Comparison of ENCODE assay signal across 8 cellular contexts in the genomic region with DNA sequence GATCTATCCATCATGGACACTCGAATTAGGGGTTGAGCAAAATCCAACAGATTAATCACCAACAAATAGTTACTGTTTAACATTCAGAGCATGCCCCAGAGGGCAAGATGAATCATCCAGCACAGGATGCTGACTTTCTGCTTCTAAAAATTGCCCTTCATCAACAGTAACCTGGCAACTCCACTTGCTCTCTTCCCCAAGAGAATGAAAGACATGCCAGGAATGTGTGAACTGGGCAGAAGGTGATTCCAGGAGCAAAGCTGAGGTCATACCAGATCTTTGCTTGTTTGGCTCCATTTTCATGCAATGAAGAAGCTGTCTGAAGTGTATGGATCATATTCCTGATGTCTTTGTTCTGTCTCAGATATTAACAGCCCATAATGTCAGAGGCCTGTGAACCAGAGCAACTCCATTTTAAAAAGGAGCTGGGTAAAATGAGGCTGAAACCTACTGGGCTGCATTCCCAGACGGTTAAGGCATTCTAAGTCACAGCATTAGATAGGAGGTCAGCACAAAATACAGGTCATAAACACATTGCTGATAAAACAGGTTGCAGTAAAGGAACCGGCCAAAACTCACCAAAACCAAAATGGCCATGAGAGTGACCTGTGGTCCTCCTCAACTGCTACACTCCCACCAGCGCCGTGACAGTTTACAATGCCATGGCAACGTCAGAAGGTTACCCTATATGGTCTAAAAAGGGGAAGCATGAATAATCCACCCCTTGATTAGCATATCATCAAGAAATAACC. TPM values are rescaled to one million over a fixed set of nuclear protein-coding genes. Genes with fewer than 3 reads are reported as not detected.
A peak's percentile ranks its signal among the peaks of the same experiment; 100 is the strongest.
DNase-seq lines count a peak whose midpoint lies in the region; ATAC-seq and TF ChIP-seq lines count a peak whose summit lies in the region.

No MANE protein-coding gene starts in this region.

- DNase-seq in SIG-M5 treated with dmso at 0.1 percent for 504 hours (lab: John Stamatoyannopoulos, UW; ENCODE audit: unreplicated experiment) (peak; percentile 89), SIG-M5 (lab: John Stamatoyannopoulos, UW) (no peak), MG63 (peak; percentile 88), foreskin fibroblast (peak; percentile 94 to 96), omental fat pad (ENCODE audit: low spot score) (no peak)
- peak; percentile 52 for DNase-seq in activated CD4-positive, alpha-beta memory T cell treated with anti-CD3 and anti-CD28 coated beads, Interleukin-2, amount 10 ng/mL, durations not matched to agents 7 days and 5 days

- no peaks in the 10 kb centered on the region for H3K27me3 ChIP-seq in MG63

- TF ChIP-seq CTCF in foreskin fibroblast (IDR thresholded peaks at IDR 0.05; ENCODE audit: low read depth, low read length): no peak
- TF ChIP-seq CTCF in omental fat pad (IDR thresholded peaks at IDR 0.05): no peak

- H3K9me3 Mint-ChIP-seq in activated CD4-positive, alpha-beta memory T cell treated with anti-CD3 and anti-CD28 coated beads, Interleukin-2, amount 10 ng/mL, durations not matched to agents 7 days and 5 days: no peaks in the 10 kb centered on the region

- peak overlapping the region; percentile 84 for H3K4me3 Mint-ChIP-seq in activated CD4-positive, alpha-beta memory T cell treated with anti-CD3 and anti-CD28 coated beads, Interleukin-2, amount 10 ng/mL, durations not matched to agents 7 days and 5 days

- H3K36me3 ChIP-seq in MG63: peaks cover 6% of the 10 kb centered on the region; the same call in 1 of the 2 replicates

- H3K4me3 ChIP-seq in MG63: no peak overlapping the region
- H3K4me3 ChIP-seq in foreskin fibroblast (ENCODE audit: low read depth in 1 of 2, low read length in 2 of 2): no peak overlapping the region

- POLR2A ChIA-PET in activated CD4-positive, alpha-beta memory T cell treated with anti-CD3 and anti-CD28 coated beads, Interleukin-2, amount 10 ng/mL, durations not matched to agents 7 days and 5 days (lab: Charles Lee): interaction anchor here (0.6 to 1.3 kb wide), 2 partner anchors 31 to 145 kb away, joined by 3 to 8 read pairs; no protein-coding TSS in a partner anchor

- CTCF ChIA-PET in activated CD4-positive, alpha-beta memory T cell treated with anti-CD3 and anti-CD28 coated beads, Interleukin-2, amount 10 ng/mL, durations not matched to agents 7 days and 5 days (lab: Charles Lee): interaction anchor here (0.6 kb wide), 1 partner anchor 127 kb away, joined by 3 read pairs; no protein-coding TSS in a partner anchor

- ATAC-seq in omental fat pad (ENCODE audit: low FRiP score) (peak; percentile 69), HG03469 (IDR thresholded peaks at IDR 0.05; ENCODE audit: unreplicated experiment) (no peak), HG03354 (IDR thresholded peaks at IDR 0.05; ENCODE audit: poor library complexity, severe bottlenecking, unreplicated experiment) (no peak)

- H3K27ac Mint-ChIP-seq in activated CD4-positive, alpha-beta memory T cell treated with anti-CD3 and anti-CD28 coated beads, Interleukin-2, amount 10 ng/mL, durations not matched to agents 7 days and 5 days: peak overlapping the region; percentile 89

- no peaks in the 10 kb centered on the region for H3K27me3 Mint-ChIP-seq in activated CD4-positive, alpha-beta memory T cell treated with anti-CD3 and anti-CD28 coated beads, Interleukin-2, amount 10 ng/mL, durations not matched to agents 7 days and 5 days

- H3K4me1 Mint-ChIP-seq in activated CD4-positive, alpha-beta memory T cell treated with anti-CD3 and anti-CD28 coated beads, Interleukin-2, amount 10 ng/mL, durations not matched to agents 7 days and 5 days: peaks cover 37% of the 10 kb centered on the region

- peaks cover 12% of the 10 kb centered on the region for H3K36me3 Mint-ChIP-seq in activated CD4-positive, alpha-beta memory T cell treated with anti-CD3 and anti-CD28 coated beads, Interleukin-2, amount 10 ng/mL, durations not matched to agents 7 days and 5 days (ENCODE audit: low read depth)

- no peaks in the 10 kb centered on the region for H3K9me3 ChIP-seq in MG63

RNA-seq across cellular contexts. Expression of a gene that starts 2.5 kb away (rescaled TPM):
- 24.0 and 25.8 TPM in 2 replicates for total RNA-seq in MG63 (2014; rRNA removed; shearing (Covaris generic); ENCODE audit: low replicate concordance)
- total RNA-seq in activated CD4-positive, alpha-beta memory T cell treated with anti-CD3 and anti-CD28 coated beads, Interleukin-2, amount 10 ng/mL, durations not matched to agents 7 days and 5 days: 10 to 100 TPM; 27.7 to 28.7 TPM
- 1 to 10 TPM in 3 of 4 donors, under 1 TPM in 1; 0.50 to 2.7 (median 1.9) TPM for total RNA-seq in omental fat pad

RNA-seq across cellular contexts. Expression of a gene that starts 29.3 kb away (rescaled TPM):
- 15.9 and 19.4 TPM in 2 replicates for total RNA-seq in MG63 (2014; rRNA removed; shearing (Covaris generic); ENCODE audit: low replicate concordance)
- total RNA-seq in activated CD4-positive, alpha-beta memory T cell treated with anti-CD3 and anti-CD28 coated beads, Interleukin-2, amount 10 ng/mL, durations not matched to agents 7 days and 5 days: 10 to 100 TPM; 13.1 to 14.1 TPM
- 10 to 100 TPM in 3 of 4 donors, 1 to 10 TPM in 1; 9.2 to 23.4 (median 14.2) TPM for total RNA-seq in omental fat pad

RNA-seq across cellular contexts. Expression of a gene that starts 37.1 kb away (rescaled TPM):
- 5.2 and 15.4 TPM in 2 replicates for total RNA-seq in MG63 (2014; rRNA removed; shearing (Covaris generic); ENCODE audit: low replicate concordance)
- total RNA-seq in activated CD4-positive, alpha-beta memory T cell treated with anti-CD3 and anti-CD28 coated beads, Interleukin-2, amount 10 ng/mL, durations not matched to agents 7 days and 5 days: 10 to 100 TPM; 14.7 to 15.1 TPM
- total RNA-seq in omental fat pad: 10 to 100 TPM; 13.8 to 18.4 (median 15.7) TPM

Comparison
In these comparisons a context has a peak if more than half of its experiments do, and no peak if none do; other contexts are left out.
1. DNase-seq: peak in SIG-M5 treated with dmso at 0.1 percent for 504 hours (single experiment), MG63 (single experiment), activated CD4-positive, alpha-beta memory T cell treated with anti-CD3 and anti-CD28 coated beads, Interleukin-2, amount 10 ng/mL, durations not matched to agents 7 days and 5 days (single experiment) and foreskin fibroblast (2 of 2); none in SIG-M5 (single experiment) and omental fat pad (single experiment).